ENCODE assay signal across 10 cellular contexts in genomic region chr10:29634105-29634504, GRCh38. TPM values are rescaled to one million over a fixed set of nuclear protein-coding genes. Genes with fewer than 3 reads are reported as not detected.
A peak's percentile ranks its signal among the peaks of the same experiment; 100 is the strongest.
DNase-seq lines count a peak whose midpoint lies in the region; ATAC-seq and TF ChIP-seq lines count a peak whose summit lies in the region.
"Had no signal": no experiment of that assay in that cellular context is flagged by ENCODE, and none has a peak within 500 bp of the region (broad histone marks: within the 10 kb centered on the region; RNA-seq: fewer than 3 reads in every experiment).

No MANE protein-coding gene starts in this region.

- H3K27me3 ChIP-seq in NT2/D1 (ENCODE audit: insufficient read depth, insufficient read length) (no peaks in the 10 kb centered on the region), breast epithelium (no peaks in the 10 kb centered on the region), left lung (no peaks in the 10 kb centered on the region), stomach smooth muscle (ENCODE audit: control insufficient read depth in 1 of 2, insufficient read depth in 2 of 2, low read length in 2 of 2) (no peaks in the 10 kb centered on the region)

- DNase-seq in NT2/D1 (ENCODE audit: low read depth, low spot score) (no peak), breast epithelium (ENCODE audit: low spot score in 2 of 2) (peak in 1 of 2 donors; percentile 46), left lung (no peak), AML-193 (lab: John Stamatoyannopoulos, UW) (no peak)
- DNase-seq: activated CD8-positive, alpha-beta memory T cell treated with anti-CD3 and anti-CD28 coated beads, Interleukin-2, amount 50 U/mL, for 48 hours; NCI-H226; stimulated activated naive CD4-positive, alpha-beta T cell had no signal

- no peaks in the 10 kb centered on the region for H3K9me3 ChIP-seq in NT2/D1 (ENCODE audit: insufficient read depth, low read length)
- no peaks in the 10 kb centered on the region for H3K9me3 ChIP-seq in breast epithelium
- no peaks in the 10 kb centered on the region for H3K9me3 ChIP-seq in left lung
- H3K9me3 ChIP-seq in stomach smooth muscle (ENCODE audit: control insufficient read depth in 2 of 2, low read length in 2 of 2), result no peaks in the 10 kb centered on the region

- no peak for TF ChIP-seq POLR2A in breast epithelium (IDR thresholded peaks at IDR 0.05)

- peak overlapping the region; percentile 57 for H3K9ac ChIP-seq in NT2/D1 (ENCODE audit: insufficient read length, low read depth)
- peak overlapping the region; percentile 69 to 80 for H3K9ac ChIP-seq in stomach smooth muscle (ENCODE audit: low read length in 2 of 2)

- H3K27ac ChIP-seq in breast epithelium (peak overlapping the region; percentile 73 to 93), left lung (peak overlapping the region; percentile 25 to 84), stomach smooth muscle (ENCODE audit: low read length) (peak overlapping the region; percentile 92)

- H3K4me1 ChIP-seq in NT2/D1 (ENCODE audit: insufficient read depth, insufficient read length) (peaks cover 3% of the 10 kb centered on the region), breast epithelium (peaks cover 4 to 12% of the 10 kb centered on the region in 2 donors), left lung (peaks cover 33 to 74% of the 10 kb centered on the region in 2 donors), stomach smooth muscle (ENCODE audit: control insufficient read depth, insufficient read depth, low read length) (peaks cover 36% of the 10 kb centered on the region)

- TF ChIP-seq CTCF in breast epithelium (IDR thresholded peaks at IDR 0.05) (no peak), left lung (IDR thresholded peaks at IDR 0.05) (no peak)

- peaks cover 31% of the 10 kb centered on the region for H3K36me3 ChIP-seq in NT2/D1 (ENCODE audit: insufficient read depth, insufficient read length, low read length)
- H3K36me3 ChIP-seq in breast epithelium, result no peaks in the 10 kb centered on the region
- no peaks in the 10 kb centered on the region for H3K36me3 ChIP-seq in left lung
- peaks cover 6 to 7% of the 10 kb centered on the region in 2 donors for H3K36me3 ChIP-seq in stomach smooth muscle (ENCODE audit: control insufficient read depth in 2 of 2, insufficient read depth in 2 of 2, low read length in 2 of 2)

- intact Hi-C loops in breast epithelium (cut with DNase I; ENCODE audit: low total_unique reads), result no loop called here
- intact Hi-C loops in left lung (cut with DNase I), result no loop called here

- ATAC-seq in left lung, result no peak
- no peak for ATAC-seq in HG03378 (IDR thresholded peaks at IDR 0.05; ENCODE audit: unreplicated experiment)
- ATAC-seq in HG03432 (IDR thresholded peaks at IDR 0.05; ENCODE audit: unreplicated experiment), result no peak

- H3K4me3 ChIP-seq in NT2/D1 (ENCODE audit: insufficient read length, low read depth), result peak overlapping the region; percentile 37
- H3K4me3 ChIP-seq in breast epithelium, result peak overlapping the region; percentile 12 to 42 (median 30)
- H3K4me3 ChIP-seq in left lung, result no peak overlapping the region
- H3K4me3 ChIP-seq in stomach smooth muscle (ENCODE audit: low read length in 2 of 2), result peak overlapping the region; percentile 68 to 80

RNA-seq across cellular contexts. Expression of gene SVIL, which starts 0.7 kb away (rescaled TPM):
- total RNA-seq in breast epithelium (10 to 100 TPM; 25.8 to 69.5 (median 60.6) TPM), left lung (100 to 1,000 TPM in 1 of 2 donors, 10 to 100 TPM in 1; 73.7 to 103 TPM)

Comparison
In these comparisons a context has a peak if more than half of its experiments do, and no peak if none do; other contexts are left out.
1. H3K4me3 ChIP-seq: peak in NT2/D1 (single experiment), breast epithelium (3 of 3) and stomach smooth muscle (2 of 2); none in left lung (0 of 2).
2. Peak in every context shown above with its lines, with median percentiles within 50 percentile points of each other: H3K27ac ChIP-seq.